Comparison of ENCODE assay signal across 1 cellular context in the genomic region with DNA sequence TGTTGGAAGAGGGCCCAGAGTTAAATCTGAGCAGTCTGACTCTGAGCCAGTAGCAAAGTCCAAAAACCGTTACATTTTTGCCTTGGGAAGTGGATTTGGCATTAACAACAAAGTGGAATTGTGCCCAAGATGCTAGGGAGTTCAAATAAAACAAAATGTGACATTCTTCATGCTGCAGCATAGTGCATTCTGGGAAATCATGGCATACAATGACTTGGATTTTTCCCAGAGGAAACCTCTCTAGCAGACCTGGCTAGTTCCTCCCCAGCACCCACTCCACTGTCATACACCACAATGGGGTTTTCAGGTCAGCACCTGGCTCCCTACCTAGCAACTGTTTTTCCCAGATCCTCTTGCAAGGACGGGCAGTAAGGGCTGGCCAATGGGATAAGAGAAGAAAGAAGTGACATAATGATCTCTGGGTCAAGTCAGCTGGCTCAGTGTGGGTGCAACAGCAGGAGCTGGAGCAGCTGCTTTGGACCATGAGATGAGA.
TF ChIP-seq lines count a peak whose summit lies in the region.

No MANE protein-coding gene starts in this region.

TF ChIP-seq in SK-N-SH treated with all-trans-retinoic acid at 6 μM for 48 hours, 23 proteins besides CTCF, POLR2A, EP300 and RAD21 (continued from another document):
- TF ChIP-seq, protein P1, sequence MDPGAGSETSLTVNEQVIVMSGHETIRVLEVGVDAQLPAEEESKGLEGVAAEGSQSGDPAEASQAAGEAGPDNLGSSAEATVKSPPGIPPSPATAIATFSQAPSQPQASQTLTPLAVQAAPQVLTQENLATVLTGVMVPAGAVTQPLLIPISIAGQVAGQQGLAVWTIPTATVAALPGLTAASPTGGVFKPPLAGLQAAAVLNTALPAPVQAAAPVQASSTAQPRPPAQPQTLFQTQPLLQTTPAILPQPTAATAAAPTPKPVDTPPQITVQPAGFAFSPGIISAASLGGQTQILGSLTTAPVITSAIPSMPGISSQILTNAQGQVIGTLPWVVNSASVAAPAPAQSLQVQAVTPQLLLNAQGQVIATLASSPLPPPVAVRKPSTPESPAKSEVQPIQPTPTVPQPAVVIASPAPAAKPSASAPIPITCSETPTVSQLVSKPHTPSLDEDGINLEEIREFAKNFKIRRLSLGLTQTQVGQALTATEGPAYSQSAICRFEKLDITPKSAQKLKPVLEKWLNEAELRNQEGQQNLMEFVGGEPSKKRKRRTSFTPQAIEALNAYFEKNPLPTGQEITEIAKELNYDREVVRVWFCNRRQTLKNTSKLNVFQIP (CRISPR knock-in tag; IDR thresholded peaks at IDR 0.05; ENCODE audit: borderline replicate concordance, low read depth) = no peak
- TF ChIP-seq ZNF70 (CRISPR knock-in tag; IDR thresholded peaks at IDR 0.05) = no peak
- TF ChIP-seq ZNF8 (CRISPR knock-in tag; IDR thresholded peaks at IDR 0.05) = no peak
- TF ChIP-seq OSR1 (CRISPR knock-in tag; IDR thresholded peaks at IDR 0.05) = no peak
- no peak for TF ChIP-seq TCF4 (CRISPR knock-in tag; IDR thresholded peaks at IDR 0.05; ENCODE audit: borderline replicate concordance)
TF ChIP-seq in SK-N-SH treated with all-trans-retinoic acid at 6 μM for 48 hours: peak in this region for 0.
